In the genomic region with DNA sequence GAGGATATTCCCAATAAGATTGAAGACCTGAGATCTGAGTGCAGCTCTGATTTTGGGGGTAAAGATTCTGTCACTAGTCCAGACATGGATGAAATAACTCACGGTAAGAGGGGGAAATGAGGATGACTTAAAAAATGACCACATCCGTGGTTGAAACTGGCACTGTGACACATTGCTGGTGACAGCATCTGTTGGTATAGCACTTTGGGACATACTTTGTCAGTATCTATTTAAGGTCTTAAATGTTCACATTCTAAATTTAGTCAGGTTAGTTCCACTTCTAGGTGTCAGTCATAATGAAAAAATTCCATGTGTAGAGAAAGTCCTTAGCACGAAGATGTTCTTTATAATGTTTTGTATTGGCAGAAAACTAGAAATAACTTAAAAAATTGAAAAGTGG, we compare ENCODE assay signal across 11 cellular contexts.
DNase-seq lines count a peak whose midpoint lies in the region; ATAC-seq and TF ChIP-seq lines count a peak whose summit lies in the region.
"Had no signal": no experiment of that assay in that cellular context is flagged by ENCODE, and none has a peak within 500 bp of the region (broad histone marks: within the 10 kb centered on the region; RNA-seq: fewer than 3 reads in every experiment).

No MANE protein-coding gene starts in this region.

- H3K9me3 ChIP-seq in heart left ventricle (no peaks in the 10 kb centered on the region), right atrium auricular region (no peaks in the 10 kb centered on the region)
- H3K9me3 ChIP-seq: SJSA1 had no signal

- TF ChIP-seq POLR2A in heart left ventricle (IDR thresholded peaks at IDR 0.05) = no peak

- H3K27me3 Mint-ChIP-seq in activated CD4-positive, alpha-beta memory T cell treated with anti-CD3 and anti-CD28 coated beads for 36 hours = no peaks in the 10 kb centered on the region
- H3K27me3 Mint-ChIP-seq in stimulated activated naive CD8-positive, alpha-beta T cell treated with anti-CD3 and anti-CD28 coated beads, Interleukin-15, amount 100 ng/mL, for 72 hours = no peaks in the 10 kb centered on the region
- H3K27me3 Mint-ChIP-seq: CD4-positive, alpha-beta memory T cell had no signal

- H3K36me3 Mint-ChIP-seq in activated CD4-positive, alpha-beta memory T cell treated with anti-CD3 and anti-CD28 coated beads for 36 hours = peaks cover 45% of the 10 kb centered on the region

- H3K36me3 ChIP-seq in heart left ventricle (peaks cover 0 to 90% (median 84%) of the 10 kb centered on the region in 9 donors), right atrium auricular region (peaks cover 61% of the 10 kb centered on the region)

- H3K27me3 ChIP-seq in heart left ventricle (no peaks in the 10 kb centered on the region), right atrium auricular region (no peaks in the 10 kb centered on the region)
- H3K27me3 ChIP-seq: SJSA1 had no signal

- CTCF ChIA-PET in activated CD4-positive, alpha-beta memory T cell treated with anti-CD3 and anti-CD28 coated beads for 36 hours (lab: Charles Lee) = interaction anchor here (0.6 kb wide), 2 partner anchors 31 to 90 kb away, joined by 3 to 4 read pairs; no protein-coding TSS in a partner anchor

- H3K9me3 Mint-ChIP-seq in activated CD4-positive, alpha-beta memory T cell treated with anti-CD3 and anti-CD28 coated beads for 36 hours = no peaks in the 10 kb centered on the region
- H3K9me3 Mint-ChIP-seq in stimulated activated naive CD8-positive, alpha-beta T cell treated with anti-CD3 and anti-CD28 coated beads, Interleukin-15, amount 100 ng/mL, for 72 hours = no peaks in the 10 kb centered on the region
- H3K9me3 Mint-ChIP-seq: CD4-positive, alpha-beta memory T cell had no signal

- H3K4me1 Mint-ChIP-seq in activated CD4-positive, alpha-beta memory T cell treated with anti-CD3 and anti-CD28 coated beads for 36 hours (ENCODE audit: low read depth) = peaks cover 16% of the 10 kb centered on the region
- peaks cover 18% of the 10 kb centered on the region for H3K4me1 Mint-ChIP-seq in stimulated activated naive CD8-positive, alpha-beta T cell treated with anti-CD3 and anti-CD28 coated beads, Interleukin-15, amount 100 ng/mL, for 72 hours

- peak overlapping the region in 1 of 12 donors; percentile 1 for H3K27ac ChIP-seq in heart left ventricle
- H3K27ac ChIP-seq in right atrium auricular region = peak overlapping the region in 1 of 2 donors; percentile 59
- H3K27ac ChIP-seq: SJSA1 had no signal

- WGBS in heart left ventricle, 4 donors = 49 to 61% (median 56%) methylated on average over 3 of the region's 3 CpGs

- no peak overlapping the region for H3K4me3 Mint-ChIP-seq in activated CD4-positive, alpha-beta memory T cell treated with anti-CD3 and anti-CD28 coated beads for 36 hours
- peak overlapping the region; percentile 1 to 35 for H3K4me3 Mint-ChIP-seq in stimulated activated naive CD8-positive, alpha-beta T cell treated with anti-CD3 and anti-CD28 coated beads, Interleukin-15, amount 100 ng/mL, for 72 hours
- H3K4me3 Mint-ChIP-seq: CD4-positive, alpha-beta memory T cell had no signal

- H3K27ac Mint-ChIP-seq in activated CD4-positive, alpha-beta memory T cell treated with anti-CD3 and anti-CD28 coated beads for 36 hours = peak overlapping the region; percentile 7
- peak overlapping the region in 1 of 2 donors; percentile 85 for H3K27ac Mint-ChIP-seq in stimulated activated naive CD8-positive, alpha-beta T cell treated with anti-CD3 and anti-CD28 coated beads, Interleukin-15, amount 100 ng/mL, for 72 hours

- DNase-seq in heart left ventricle = no peak
- no peak for DNase-seq in right atrium auricular region (ENCODE audit: low spot score)
- peak; percentile 69 for DNase-seq in activated CD4-positive, alpha-beta memory T cell treated with anti-CD3 and anti-CD28 coated beads for 36 hours
- peak; percentile 44 to 67 for DNase-seq in stimulated activated naive CD8-positive, alpha-beta T cell treated with anti-CD3 and anti-CD28 coated beads, Interleukin-15, amount 100 ng/mL, for 72 hours
- no peak for DNase-seq in NCI-H146 treated with DMSO at 0.1 percent for 48 hours (lab: John Stamatoyannopoulos, UW; ENCODE audit: unreplicated experiment)
- DNase-seq in AML-193 (lab: John Stamatoyannopoulos, UW) = no peak
- no peak for DNase-seq in activated gamma-delta T cell (lab: John Stamatoyannopoulos, UW)
- DNase-seq: amniotic stem cell; CD4-positive, alpha-beta memory T cell had no signal

- H3K4me1 ChIP-seq in heart left ventricle (no peaks in the 10 kb centered on the region), right atrium auricular region (no peaks in the 10 kb centered on the region)
- H3K4me1 ChIP-seq: SJSA1 had no signal

- POLR2A ChIA-PET in activated CD4-positive, alpha-beta memory T cell treated with anti-CD3 and anti-CD28 coated beads for 36 hours (lab: Charles Lee) = interaction anchor here (1.4 kb wide), 1 partner anchor 91 kb away, joined by 5 read pairs; the partner anchor contains the start of gene HSPA5

- no peak overlapping the region for H3K4me3 ChIP-seq in heart left ventricle
- no peak overlapping the region for H3K4me3 ChIP-seq in right atrium auricular region
- H3K4me3 ChIP-seq: SJSA1 had no signal

- intact Hi-C loops in heart left ventricle (cut with DNase I) = no loop called here
- intact Hi-C loops in activated CD4-positive, alpha-beta memory T cell treated with anti-CD3 and anti-CD28 coated beads for 36 hours (cut with micrococcal nuclease) = loop anchor here (1.0 to 5.0 kb wide), 4 partner anchors 70 to 299 kb away; partner anchors contain the start of genes GAPVD1 and HSPA5

- ATAC-seq in heart left ventricle = peak in 3 of 4 donors; percentile 39 to 67 (median 58)
- ATAC-seq in HG02973 (IDR thresholded peaks at IDR 0.05; ENCODE audit: unreplicated experiment) = peak; percentile 90
- ATAC-seq in stimulated activated naive CD8-positive, alpha-beta T cell treated with anti-CD3 and anti-CD28 coated beads, Interleukin-15, amount 100 ng/mL, for 72 hours = peak; percentile 100

- TF ChIP-seq CTCF in heart left ventricle (IDR thresholded peaks at IDR 0.05) (no peak), right atrium auricular region (IDR thresholded peaks at IDR 0.05) (no peak)

Comparison
In these comparisons a context has a peak if more than half of its experiments do, and no peak if none do; other contexts are left out.
1. DNase-seq: peak in activated CD4-positive, alpha-beta memory T cell treated with anti-CD3 and anti-CD28 coated beads for 36 hours (single experiment) and stimulated activated naive CD8-positive, alpha-beta T cell treated with anti-CD3 and anti-CD28 coated beads, Interleukin-15, amount 100 ng/mL, for 72 hours (2 of 2); none in heart left ventricle (0 of 5), right atrium auricular region (single experiment), NCI-H146 treated with DMSO at 0.1 percent for 48 hours (single experiment), AML-193 (0 of 2) and activated gamma-delta T cell (single experiment).
2. Peak in every context shown above with its lines, with median percentiles within 50 percentile points of each other: ATAC-seq.